ENCODE assay signal across 8 cellular contexts in the genomic region with DNA sequence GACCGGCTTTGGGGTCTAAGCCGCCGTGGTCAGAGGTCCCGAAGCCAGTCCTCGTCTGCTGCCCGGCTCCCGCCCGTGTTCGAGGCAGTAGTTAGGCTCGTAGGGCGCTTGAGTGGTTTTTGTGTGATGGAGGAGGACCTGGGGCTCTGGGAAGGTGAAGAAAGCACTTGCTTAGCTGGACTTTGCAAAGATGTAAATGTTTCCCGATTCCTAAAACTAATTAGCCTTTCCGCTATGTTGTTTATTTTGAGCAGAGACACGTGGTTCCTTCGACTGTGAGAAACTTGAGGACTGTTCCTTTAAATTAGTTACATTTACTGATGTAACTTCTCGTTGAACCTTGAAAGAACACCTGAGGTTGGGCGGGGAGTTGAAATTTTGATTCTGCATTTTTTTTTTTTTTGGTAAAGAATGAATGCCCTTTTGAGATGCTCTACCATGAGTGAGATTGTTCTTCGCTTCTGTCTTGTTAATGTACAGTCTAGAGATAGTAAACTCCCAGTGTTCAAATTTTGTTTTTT. TPM values are rescaled to one million over a fixed set of nuclear protein-coding genes. Genes with fewer than 3 reads are reported as not detected.
A peak's percentile ranks its signal among the peaks of the same experiment; 100 is the strongest.
DNase-seq lines count a peak whose midpoint lies in the region; ATAC-seq and TF ChIP-seq lines count a peak whose summit lies in the region.

No MANE protein-coding gene starts in this region.

- peaks cover 6% of the 10 kb centered on the region for H3K4me1 ChIP-seq in SJCRH30

- peak overlapping the region; percentile 95 for H3K27ac Mint-ChIP-seq in stimulated activated naive CD8-positive, alpha-beta T cell treated with anti-CD3 and anti-CD28 coated beads, Interleukin-15, Interleukin-2, amounts not matched to agents 100 ng/mL and 50 ng/mL, for 24 hours
- H3K27ac Mint-ChIP-seq in nephron progenitor cell: peak overlapping the region; percentile 98

- H3K4me3 ChIP-seq in SJCRH30: peak overlapping the region; percentile 79
- H3K4me3 ChIP-seq in epithelial cell of esophagus (ENCODE audit: low read length): peak overlapping the region; percentile 94

- H3K36me3 Mint-ChIP-seq in stimulated activated naive CD8-positive, alpha-beta T cell treated with anti-CD3 and anti-CD28 coated beads, Interleukin-15, Interleukin-2, amounts not matched to agents 100 ng/mL and 50 ng/mL, for 24 hours (ENCODE audit: low read depth): no peaks in the 10 kb centered on the region
- peaks cover 20% of the 10 kb centered on the region for H3K36me3 Mint-ChIP-seq in nephron progenitor cell (ENCODE audit: low read depth)

- H3K9me3 Mint-ChIP-seq in stimulated activated naive CD8-positive, alpha-beta T cell treated with anti-CD3 and anti-CD28 coated beads, Interleukin-15, Interleukin-2, amounts not matched to agents 100 ng/mL and 50 ng/mL, for 24 hours: peaks cover 4% of the 10 kb centered on the region
- peaks cover 32% of the 10 kb centered on the region for H3K9me3 Mint-ChIP-seq in nephron progenitor cell

- no peaks in the 10 kb centered on the region for H3K27me3 ChIP-seq in SJCRH30

- peaks cover 66% of the 10 kb centered on the region for H3K4me1 Mint-ChIP-seq in stimulated activated naive CD8-positive, alpha-beta T cell treated with anti-CD3 and anti-CD28 coated beads, Interleukin-15, Interleukin-2, amounts not matched to agents 100 ng/mL and 50 ng/mL, for 24 hours (ENCODE audit: low read depth)
- H3K4me1 Mint-ChIP-seq in nephron progenitor cell: peaks cover 38% of the 10 kb centered on the region

- no peak for TF ChIP-seq CTCF in epithelial cell of esophagus (IDR thresholded peaks at IDR 0.05; ENCODE audit: insufficient read depth, low read depth, low read length, missing control alignments)
- no peak for TF ChIP-seq CTCF in nephron progenitor cell (IDR thresholded peaks at IDR 0.05)

- peak overlapping the region; percentile 80 for H3K4me3 Mint-ChIP-seq in stimulated activated naive CD8-positive, alpha-beta T cell treated with anti-CD3 and anti-CD28 coated beads, Interleukin-15, Interleukin-2, amounts not matched to agents 100 ng/mL and 50 ng/mL, for 24 hours
- peak overlapping the region; percentile 87 for H3K4me3 Mint-ChIP-seq in nephron progenitor cell

- no peak for ATAC-seq in stimulated activated naive CD8-positive, alpha-beta T cell treated with anti-CD3 and anti-CD28 coated beads, Interleukin-15, Interleukin-2, amounts not matched to agents 100 U/mL and 50 U/mL, for 24 hours
- ATAC-seq in HG03175 (IDR thresholded peaks at IDR 0.05; ENCODE audit: unreplicated experiment): peak; percentile 13

- H3K27me3 Mint-ChIP-seq in stimulated activated naive CD8-positive, alpha-beta T cell treated with anti-CD3 and anti-CD28 coated beads, Interleukin-15, Interleukin-2, amounts not matched to agents 100 ng/mL and 50 ng/mL, for 24 hours: no peaks in the 10 kb centered on the region
- no peaks in the 10 kb centered on the region for H3K27me3 Mint-ChIP-seq in nephron progenitor cell (ENCODE audit: low read depth, poor library complexity)

- no peak for DNase-seq in stimulated activated naive CD8-positive, alpha-beta T cell treated with anti-CD3 and anti-CD28 coated beads, Interleukin-15, Interleukin-2, amounts not matched to agents 100 U/mL and 50 U/mL, for 24 hours
- DNase-seq in SJCRH30 (no peak), epithelial cell of esophagus (ENCODE audit: low read depth) (peak; percentile 45), nephron progenitor cell (no peak), NCI-H1417 treated with DMSO at 0.1 percent for 48 hours (lab: John Stamatoyannopoulos, UW) (no peak), activated gamma-delta T cell (lab: John Stamatoyannopoulos, UW) (no peak)

- no peaks in the 10 kb centered on the region for H3K36me3 ChIP-seq in SJCRH30

- H3K9me3 ChIP-seq in SJCRH30 (replicated peaks): 0 out of 2 replicates have a peak, but pooled peaks cover 4% of the 10 kb centered on the region

- peak overlapping the region; percentile 95 for H3K27ac ChIP-seq in SJCRH30

RNA-seq across cellular contexts. Expression of gene MIA2, which starts 33.9 kb away (rescaled TPM):
- total RNA-seq in SJCRH30 (2014; rRNA removed; shearing (Covaris generic)): 16.4 and 20.5 TPM in 2 replicates
